ENCODE assay signal across 19 cellular contexts in genomic region chr1:8142955-8143629, GRCh38.
A peak's percentile ranks its signal among the peaks of the same experiment; 100 is the strongest.
DNase-seq lines count a peak whose midpoint lies in the region; ATAC-seq, FAIRE-seq and TF ChIP-seq lines count a peak whose summit lies in the region.
"Had no signal": no experiment of that assay in that cellular context is flagged by ENCODE, and none has a peak within 500 bp of the region (broad histone marks: within the 10 kb centered on the region; RNA-seq: fewer than 3 reads in every experiment).

No MANE protein-coding gene starts in this region.

- CTCF ChIA-PET in A549 (lab: Yijun Ruan, JAX) (interaction anchor here (0.6 kb wide), 1 partner anchor 620 kb away, joined by 3 read pairs; no protein-coding TSS in a partner anchor), K562 (lab: Yijun Ruan, JAX; ENCODE audit: low intra/inter-chr PET ratio) (no interaction called here), T-cell (lab: Charles Lee) (interaction anchor here in 1 of 2 donors (0.6 kb wide), 1 partner anchor 243 kb away, joined by 4 read pairs; no protein-coding TSS in a partner anchor)

- H3K4me1 Mint-ChIP-seq in T-cell: peaks cover 21 to 28% (median 23%) of the 10 kb centered on the region in 3 donors
- H3K4me1 Mint-ChIP-seq: naive B cell had no signal

- H3K4me3 Mint-ChIP-seq in T-cell: no peak overlapping the region
- H3K4me3 Mint-ChIP-seq: activated naive CD8-positive, alpha-beta T cell; naive B cell had no signal

- H3K27me3 Mint-ChIP-seq in T-cell: peaks cover 6 to 10% of the 10 kb centered on the region in 2 donors

- no peak for TF ChIP-seq CTCF in A549 (IDR thresholded peaks at IDR 0.05)
- TF ChIP-seq CTCF in K562 (IDR thresholded peaks at IDR 0.05 in 2 of 3, conservative IDR thresholded peaks at IDR 0.05 in 1 of 3; ENCODE audit: insufficient read depth in 2 of 3, low read depth in 1 of 3, low read length in 3 of 3): no peak
- TF ChIP-seq CTCF in keratinocyte (optimal IDR thresholded peaks at IDR 0.05 in 1 of 3, IDR thresholded peaks at IDR 0.05 in 1 of 3, conservative IDR thresholded peaks at IDR 0.05 in 1 of 3; ENCODE audit: extremely low read depth in 1 of 3, insufficient read depth in 2 of 3, low read length in 3 of 3): no peak
- no peak for TF ChIP-seq CTCF in lower leg skin (IDR thresholded peaks at IDR 0.05)

- intact Hi-C loops in K562 (cut with micrococcal nuclease) (loop anchor here (10.0 kb wide), 2 partner anchors 98 to 172 kb away; partner anchors contain the start of gene SLC45A1), lower leg skin (cut with DNase I; ENCODE audit: low total_unique reads) (no loop called here)

- TF ChIP-seq POLR2A in A549 (IDR thresholded peaks at IDR 0.05; ENCODE audit: low read length) (no peak), K562 (conservative IDR thresholded peaks at IDR 0.05) (no peak), lower leg skin (IDR thresholded peaks at IDR 0.05) (no peak)

- H3K4me3 ChIP-seq in A549 (no peak overlapping the region), K562 (no peak overlapping the region), keratinocyte (ENCODE audit: control insufficient read depth in 2 of 3, extremely low read depth in 1 of 3, insufficient read depth in 2 of 3, low read depth in 1 of 3, low read length in 3 of 3) (no peak overlapping the region), lower leg skin (ENCODE audit: low read depth, poor library complexity, severe bottlenecking) (no peak overlapping the region)
- H3K4me3 ChIP-seq: heart right ventricle, PC-9, testis had no signal

- no peak for TF ChIP-seq EP300 in A549 (IDR thresholded peaks at IDR 0.05)
- TF ChIP-seq EP300 in K562 (IDR thresholded peaks at IDR 0.05; ENCODE audit: low read length): no peak

- H3K9me3 ChIP-seq in A549: no peaks in the 10 kb centered on the region
- H3K9me3 ChIP-seq in K562 (replicated peaks; ENCODE audit: control insufficient read depth, insufficient read depth, low read depth, low read length): no peaks in the 10 kb centered on the region
- no peaks in the 10 kb centered on the region for H3K9me3 ChIP-seq in keratinocyte (ENCODE audit: control insufficient read depth, low read depth, low read length)
- H3K9me3 ChIP-seq: heart right ventricle, testis had no signal

- H3K4me2 ChIP-seq in A549: no peak overlapping the region
- no peak overlapping the region for H3K4me2 ChIP-seq in K562 (ENCODE audit: insufficient read depth, low read length)
- no peak overlapping the region for H3K4me2 ChIP-seq in keratinocyte (ENCODE audit: control insufficient read depth, extremely low read depth, insufficient read depth, low read depth, low read length)
- H3K4me2 ChIP-seq: PC-9 had no signal

- no peak for TF ChIP-seq RAD21 in A549 (conservative IDR thresholded peaks at IDR 0.05 in 1 of 2, IDR thresholded peaks at IDR 0.05 in 1 of 2)
- no peak for TF ChIP-seq RAD21 in K562 (CRISPR knock-in tag; conservative IDR thresholded peaks at IDR 0.05 in 1 of 2, IDR thresholded peaks at IDR 0.05 in 1 of 2)

- H3K27ac ChIP-seq in A549: peak overlapping the region; percentile 12 to 41; a peak in 4 of 6 replicates
- no peak overlapping the region for H3K27ac ChIP-seq in K562 (ENCODE audit: extremely low read depth, low read depth, low read length)
- no peak overlapping the region for H3K27ac ChIP-seq in keratinocyte (ENCODE audit: control insufficient read depth, insufficient read depth, low read length)
- H3K27ac ChIP-seq: heart right ventricle, testis had no signal

- H3K9me3 Mint-ChIP-seq in T-cell: no peaks in the 10 kb centered on the region
- H3K9me3 Mint-ChIP-seq: naive B cell had no signal

- FAIRE-seq in A549 (lab: Jason Lieb, UNC) (no peak), K562 (lab: Jason Lieb, UNC) (no peak), keratinocyte (lab: Jason Lieb, UNC) (peak; percentile 43)
- FAIRE-seq: endometrium, GM19239 had no signal

- H3K27me3 ChIP-seq in K562 (ENCODE audit: control insufficient read depth in 2 of 2, insufficient read depth in 2 of 2, low read length in 2 of 2) (peaks cover 54 to 55% of the 10 kb centered on the region in 2 experiments), keratinocyte (ENCODE audit: control insufficient read depth, extremely low read depth, insufficient read depth, low read length) (no peaks in the 10 kb centered on the region)
- H3K27me3 ChIP-seq: testis had no signal

- H3K36me3 Mint-ChIP-seq in T-cell: no peaks in the 10 kb centered on the region
- H3K36me3 Mint-ChIP-seq: activated naive CD8-positive, alpha-beta T cell; naive B cell had no signal

- H3K27ac Mint-ChIP-seq in T-cell: no peak overlapping the region
- H3K27ac Mint-ChIP-seq: activated naive CD8-positive, alpha-beta T cell had no signal

- DNase-seq in A549 (ENCODE audit: low read depth in 1 of 2, low spot score in 1 of 2): no peak
- DNase-seq in M059J (ENCODE audit: low read depth): peak; percentile 87
- DNase-seq in K562 (ENCODE audit: extremely low read depth in 1 of 4, low spot score in 3 of 4): no peak
- no peak for DNase-seq in keratinocyte (ENCODE audit: low read depth, low spot score)
- DNase-seq in Ammon's horn (ENCODE audit: low spot score): no peak
- DNase-seq in T-cell: no peak
- DNase-seq in lower leg skin (ENCODE audit: low spot score in 2 of 2): no peak
- DNase-seq: central memory CD4-positive, alpha-beta T cell; heart right ventricle; left colon; naive B cell; NCI-H1930; NCI-H524; PC-9; testis had no signal

- POLR2A ChIA-PET in A549 (lab: Yijun Ruan, JAX) (no interaction called here), K562 (lab: Yijun Ruan, JAX) (interaction anchor here (0.7 to 2.2 kb wide), 4 partner anchors 10 to 21 kb away, joined by 3 to 8 read pairs (median 4); no protein-coding TSS in a partner anchor), T-cell (lab: Charles Lee) (interaction anchor here (0.6 kb wide), 2 partner anchors 44 to 78 kb away, joined by 3 read pairs; no protein-coding TSS in a partner anchor)

- no TSS peak for BruUV-seq in K562 (replicated peaks; lab: Mats Ljungman, UMichigan)

- H3K9ac ChIP-seq in K562 (ENCODE audit: insufficient read depth in 1 of 2, low read depth in 2 of 2, low read length in 2 of 2): no peak overlapping the region
- no peak overlapping the region for H3K9ac ChIP-seq in keratinocyte (ENCODE audit: control insufficient read depth, extremely low read depth, insufficient read depth, low read length)

- dilution Hi-C loops in keratinocyte (cut with MboI; ENCODE audit: extremely low pct_ligation_motif_present, low sequenced_read_pairs): no loop called here

- H2AFZ ChIP-seq in K562 (ENCODE audit: low read depth, low read length) (no peak overlapping the region), keratinocyte (ENCODE audit: control insufficient read depth, low read length) (no peak overlapping the region)
- H2AFZ ChIP-seq: PC-9 had no signal

- H3K9me1 ChIP-seq in K562 (ENCODE audit: control insufficient read depth, insufficient read depth, low read length) (no peaks in the 10 kb centered on the region), keratinocyte (ENCODE audit: control insufficient read depth, extremely low read depth, insufficient read depth, low read length) (no peaks in the 10 kb centered on the region)

- H4K20me1 ChIP-seq in K562 (replicated peaks; ENCODE audit: control insufficient read depth, insufficient read depth, low read length): no peaks in the 10 kb centered on the region
- H4K20me1 ChIP-seq in keratinocyte (ENCODE audit: control insufficient read depth, extremely low read depth, insufficient read depth, low read length): no peaks in the 10 kb centered on the region

- H3K79me2 ChIP-seq in K562 (ENCODE audit: control insufficient read depth, insufficient read depth, low read length) (no peaks in the 10 kb centered on the region), keratinocyte (ENCODE audit: control insufficient read depth, insufficient read depth, low read length) (no peaks in the 10 kb centered on the region)

- peaks cover 13% of the 10 kb centered on the region for H3K4me1 ChIP-seq in A549
- no peaks in the 10 kb centered on the region for H3K4me1 ChIP-seq in K562 (replicated peaks in 1 of 2; ENCODE audit: control insufficient read depth in 2 of 2, insufficient read depth in 2 of 2, low read length in 2 of 2)
- H3K4me1 ChIP-seq in keratinocyte (ENCODE audit: control insufficient read depth, extremely low read depth, insufficient read depth, low read length): peaks cover 8% of the 10 kb centered on the region
- H3K4me1 ChIP-seq: testis had no signal

- H3K36me3 ChIP-seq in K562 (ENCODE audit: control insufficient read depth, insufficient read depth, low read length) (no peaks in the 10 kb centered on the region), keratinocyte (ENCODE audit: control insufficient read depth in 2 of 2, extremely low read depth in 1 of 2, insufficient read depth in 2 of 2, low read length in 2 of 2) (no peaks in the 10 kb centered on the region)
- H3K36me3 ChIP-seq: heart right ventricle had no signal

- in situ Hi-C loops in K562 (cut with MboI): no loop called here

- ATAC-seq in A549 (no peak), K562 (peak; percentile 46; the same call in 1 of the 3 replicates), GM18868 (IDR thresholded peaks at IDR 0.05; ENCODE audit: unreplicated experiment) (no peak), T-cell (replicated peaks in 1 of 4) (no peak)
- ATAC-seq: heart right ventricle, left colon had no signal

- WGBS in A549 (ENCODE audit: missing lambda C conversion rate): 86% methylated on average over 7 of the region's 7 CpGs
- 7% methylated on average over 7 of the region's 7 CpGs for WGBS in K562 (ENCODE audit: insufficient coverage, low coverage, missing lambda C conversion rate)
- 72 to 78% methylated on average over 7 of the region's 7 CpGs for WGBS in lower leg skin, 2 donors

TF ChIP-seq in A549, 52 proteins besides CTCF, POLR2A, EP300 and RAD21 (continues in another document):
- TF ChIP-seq JUN (IDR thresholded peaks at IDR 0.05): no peak
- no peak for TF ChIP-seq MYC (IDR thresholded peaks at IDR 0.05; ENCODE audit: borderline replicate concordance, low read length)
- no peak for TF ChIP-seq MAZ (IDR thresholded peaks at IDR 0.05; ENCODE audit: borderline replicate concordance, low read depth, low read length)
- TF ChIP-seq EHMT2 (IDR thresholded peaks at IDR 0.05; ENCODE audit: low read depth): no peak
- TF ChIP-seq ZC3H11A (IDR thresholded peaks at IDR 0.05): no peak
- TF ChIP-seq PHF8 (IDR thresholded peaks at IDR 0.05; ENCODE audit: borderline replicate concordance, low read depth): no peak

TF ChIP-seq in K562, 482 proteins besides CTCF, POLR2A, EP300 and RAD21 (continues in another document):
- no peak for TF ChIP-seq NELFE (IDR thresholded peaks at IDR 0.05; ENCODE audit: insufficient read depth, insufficient read length)

Comparison
In these comparisons a context has a peak if more than half of its experiments do, and no peak if none do; other contexts are left out.
1. H3K27ac ChIP-seq: peak in A549 (2 of 2); none in K562 (single experiment) and keratinocyte (single experiment).